ENCODE assay signal across 22 cellular contexts in the genomic region with DNA sequence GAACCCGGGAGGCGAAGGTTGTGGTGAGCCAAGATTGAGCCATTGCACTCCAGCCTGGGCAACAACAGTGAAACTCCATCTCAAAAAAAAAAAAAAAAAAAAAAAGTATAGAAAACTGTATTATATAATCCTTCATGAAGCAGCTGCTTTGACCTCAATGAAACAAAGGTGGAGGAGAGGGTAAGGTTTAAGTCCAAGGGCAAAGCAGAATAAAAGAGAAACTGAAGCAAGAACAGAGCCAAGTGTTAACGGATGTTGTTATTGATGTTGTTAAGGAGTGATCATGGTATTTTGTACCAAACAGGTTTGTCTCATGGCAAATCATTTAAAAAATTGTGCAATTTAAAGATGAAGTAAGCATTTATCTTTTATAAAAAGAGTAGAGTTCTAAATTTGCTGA.
"Had no signal": no experiment of that assay in that cellular context is flagged by ENCODE, and none has a peak within 500 bp of the region (broad histone marks: within the 10 kb centered on the region; RNA-seq: fewer than 3 reads in every experiment).

No MANE protein-coding gene starts in this region.

- ATAC-seq: esophagus mucosa; gastrocnemius medialis; heart right ventricle; left ventricle myocardium superior; naive thymus-derived CD8-positive, alpha-beta T cell; stimulated activated naive B cell treated with anti-CD40 and anti-IgM and Interleukin-4, amounts not matched to agents 10 μg/mL and 1 μg/mL and 100 μg/mL, for 72 hours; stimulated activated naive CD8-positive, alpha-beta T cell treated with anti-CD3 and anti-CD28 coated beads, Interleukin-15, amount 100 ng/mL, for 72 hours; upper lobe of right lung had no signal

- H3K36me3 ChIP-seq: gastrocnemius medialis, heart right ventricle, neutrophil, sigmoid colon, tibial nerve, upper lobe of right lung had no signal

- H3K9me3 ChIP-seq: gastrocnemius medialis, heart right ventricle, neutrophil, sigmoid colon, testis, tibial nerve, upper lobe of right lung had no signal

- DNase-seq: cortex of kidney; dorsolateral prefrontal cortex; effector memory CD4-positive, alpha-beta T cell; gastrocnemius medialis; heart right ventricle; hypothalamus; islet precursor cell; left ventricle myocardium superior; naive thymus-derived CD8-positive, alpha-beta T cell; posterior cingulate gyrus; sigmoid colon; stimulated activated CD4-positive, alpha-beta T cell treated with anti-CD3 and anti-CD28 coated beads, Interleukin-15, amount 100 ng/mL, for 24 hours; stimulated activated CD4-positive, alpha-beta T cell treated with anti-CD3 and anti-CD28 coated beads, Interleukin-1b, Interleukin-23, amount 100 ng/mL, for 48 hours; stimulated activated CD4-positive, alpha-beta T cell treated with anti-CD3 and anti-CD28 coated beads, Interleukin-4, amount 100 ng/mL, for 4 hours; stimulated activated naive B cell treated with anti-CD40 and anti-IgM and Interleukin-4, amounts not matched to agents 10 μg/mL and 1 μg/mL and 100 μg/mL, for 72 hours; stimulated activated naive CD8-positive, alpha-beta T cell treated with anti-CD3 and anti-CD28 coated beads, Interleukin-15, amount 100 ng/mL, for 72 hours; testis; upper lobe of right lung had no signal

- H3K27ac ChIP-seq: dorsolateral prefrontal cortex, gastrocnemius medialis, heart right ventricle, neutrophil, sigmoid colon, testis, tibial nerve, upper lobe of right lung had no signal

- FAIRE-seq: endometrium had no signal

- H3K27me3 ChIP-seq: dorsolateral prefrontal cortex, gastrocnemius medialis, sigmoid colon, testis, tibial nerve, upper lobe of right lung had no signal

- H3K4me1 ChIP-seq: testis had no signal

- H3K4me3 ChIP-seq: dorsolateral prefrontal cortex, gastrocnemius medialis, heart right ventricle, sigmoid colon, testis, tibial nerve, upper lobe of right lung had no signal
